Comparison of ENCODE assay signal across 7 cellular contexts in genomic region chr16:27329376-27330036, GRCh38. TPM values are rescaled to one million over a fixed set of nuclear protein-coding genes. Genes with fewer than 3 reads are reported as not detected.
DNase-seq lines count a peak whose midpoint lies in the region; ATAC-seq and TF ChIP-seq lines count a peak whose summit lies in the region.
"Not testable (repeated sequence)": the region's sequence is repeated elsewhere in the genome, so short reads cannot be mapped to it uniquely, and the experiment has no call there.

No MANE protein-coding gene starts in this region.

- peaks cover 30 to 81% of the 10 kb centered on the region in 2 experiments for H3K79me1 ChIP-seq in IMR-90 (ENCODE audit: low read depth in 1 of 2, low read length in 2 of 2)

- peak overlapping the region; percentile 60 for H2AK9ac ChIP-seq in IMR-90 (replicated peaks; ENCODE audit: low read depth, low read length, poor library complexity)

- H3K9me3 Mint-ChIP-seq in activated CD8-positive, alpha-beta T cell treated with anti-CD3 and anti-CD28 coated beads, Interleukin-2, amount 10 ng/mL, durations not matched to agents 7 days and 5 days (ENCODE audit: insufficient read depth); neural progenitor cell; stimulated activated memory B cell treated with anti-CD40 and anti-IgM and Interleukin-4, amounts not matched to agents 10 μg/mL and 1 μg/mL and 100 μg/mL, for 72 hours: not testable (repeated sequence)

- peak overlapping the region; percentile 92 for H2BK5ac ChIP-seq in IMR-90 (ENCODE audit: low read depth, low read length, poor library complexity, severe bottlenecking)

- H3K9me1 ChIP-seq in IMR-90 (ENCODE audit: insufficient read depth, low read length), result peaks cover 23% of the 10 kb centered on the region

- WGBS in IMR-90 (ENCODE audit: extremely low coverage in 2 of 2, insufficient read length in 1 of 2), 2 experiments, result 29% methylated on average over 1 of the region's 8 CpGs; no CpG with 5 or more reads in 1 of the 2 experiments

- H2BK120ac ChIP-seq in IMR-90 (ENCODE audit: low read depth, low read length), result peak overlapping the region; percentile 96

- peak overlapping the region; percentile 95 for H3K27ac ChIP-seq in IMR-90 (ENCODE audit: insufficient read depth, low read length)
- H3K27ac ChIP-seq in epithelial cell of prostate, result peak overlapping the region; percentile 99
- peak overlapping the region; percentile 83 to 100 for H3K27ac ChIP-seq in left lung
- not testable (repeated sequence) for H3K27ac ChIP-seq in neural progenitor cell

- H2AK5ac ChIP-seq in IMR-90 (ENCODE audit: low read depth, low read length), result peak overlapping the region; percentile 95

- not testable (repeated sequence) for TF ChIP-seq RAD21 in IMR-90 (IDR thresholded peaks at IDR 0.05; ENCODE audit: low read length)

- not testable (repeated sequence) for H3K4me2 ChIP-seq in IMR-90 (ENCODE audit: low read depth, low read length); neural progenitor cell

- ATAC-seq in IMR-90 (ENCODE audit: low read depth), result 0 out of 2 replicates have a peak, but pooled peaks have one; percentile 2
- ATAC-seq in activated CD8-positive, alpha-beta T cell treated with anti-CD3 and anti-CD28 coated beads, Interleukin-2, amount 10 ng/mL, durations not matched to agents 7 days and 5 days; stimulated activated memory B cell treated with anti-CD40 and anti-IgM and Interleukin-4, amounts not matched to agents 10 μg/mL and 1 μg/mL and 100 μg/mL, for 72 hours: not testable (repeated sequence)
- peak; percentile 6 for ATAC-seq in left lung

- not testable (repeated sequence) for H2AFZ ChIP-seq in IMR-90 (replicated peaks; ENCODE audit: low read length, poor library complexity); neural progenitor cell (replicated peaks)

- intact Hi-C loops in IMR-90 (cut with micrococcal nuclease), result loop anchor here (1.0 kb wide), 1 partner anchor 94 kb away; no protein-coding TSS in a partner anchor
- intact Hi-C loops in left lung (cut with DNase I), result not testable (repeated sequence)

- CTCF ChIA-PET in IMR-90 (lab: Yijun Ruan, JAX), result interaction anchor here (1.7 kb wide), 1 partner anchor 95 kb away, joined by 6 read pairs; no protein-coding TSS in a partner anchor
- CTCF ChIA-PET in activated CD8-positive, alpha-beta T cell treated with anti-CD3 and anti-CD28 coated beads, Interleukin-2, amount 10 ng/mL, durations not matched to agents 7 days and 5 days (lab: Charles Lee), result interaction anchor here (1.0 to 4.8 kb wide), 4 partner anchors 12 to 95 kb away, joined by 3 to 27 read pairs (median 4); no protein-coding TSS in a partner anchor

- not testable (repeated sequence) for H3K4me3 ChIP-seq in IMR-90 (ENCODE audit: insufficient read depth, low read depth, low read length); left lung; neural progenitor cell

- H4K20me1 ChIP-seq in IMR-90 (ENCODE audit: insufficient read depth, low read length), result not testable (repeated sequence)
- H4K20me1 ChIP-seq in neural progenitor cell (ENCODE audit: low read depth), result peaks cover 17% of the 10 kb centered on the region

- dilution Hi-C loops in IMR-90 (cut with HindIII; ENCODE audit: low sequenced_read_pairs, unreplicated experiment), result not testable (repeated sequence)

- not testable (repeated sequence) for H3K27me3 ChIP-seq in IMR-90 (ENCODE audit: control insufficient read depth, insufficient read depth, low read length); left lung; neural progenitor cell

- DNase-seq in IMR-90 (peak; percentile 55), amniotic epithelial cell (ENCODE audit: low read depth) (peak; percentile 87)
- not testable (repeated sequence) for DNase-seq in activated CD8-positive, alpha-beta T cell treated with anti-CD3 and anti-CD28 coated beads, Interleukin-2, amount 10 ng/mL, durations not matched to agents 7 days and 5 days; epithelial cell of prostate (ENCODE audit: low read depth, low spot score); left lung; neural progenitor cell (ENCODE audit: low spot score)

- H3K56ac ChIP-seq in IMR-90 (ENCODE audit: extremely low read depth, insufficient read depth, low read length), result peak overlapping the region; percentile 49; the same call in 1 of the 2 replicates

- not testable (repeated sequence) for BruUV-seq in IMR-90 (replicated peaks; lab: Mats Ljungman, UMichigan)

- H3K14ac ChIP-seq in IMR-90 (replicated peaks; ENCODE audit: low read depth, low read length), result peak overlapping the region; percentile 79

- H3F3A ChIP-seq in neural progenitor cell (ENCODE audit: low read depth), result peaks cover 11% of the 10 kb centered on the region

- peak overlapping the region; percentile 88 for H4K5ac ChIP-seq in IMR-90 (ENCODE audit: low read depth, low read length)

- H3K36me3 ChIP-seq in IMR-90 (ENCODE audit: control insufficient read depth, insufficient read depth, low read length), result peaks cover 31% of the 10 kb centered on the region
- peaks cover 0 to 50% of the 10 kb centered on the region in 2 donors for H3K36me3 ChIP-seq in left lung
- H3K36me3 ChIP-seq in neural progenitor cell, result not testable (repeated sequence)

- H3K27ac Mint-ChIP-seq in activated CD8-positive, alpha-beta T cell treated with anti-CD3 and anti-CD28 coated beads, Interleukin-2, amount 10 ng/mL, durations not matched to agents 7 days and 5 days, result peak overlapping the region; percentile 55
- peak overlapping the region; percentile 91 for H3K27ac Mint-ChIP-seq in neural progenitor cell
- H3K27ac Mint-ChIP-seq in stimulated activated memory B cell treated with anti-CD40 and anti-IgM and Interleukin-4, amounts not matched to agents 10 μg/mL and 1 μg/mL and 100 μg/mL, for 72 hours, result peak overlapping the region; percentile 36

- peaks cover 77% of the 10 kb centered on the region for H3K36me3 Mint-ChIP-seq in activated CD8-positive, alpha-beta T cell treated with anti-CD3 and anti-CD28 coated beads, Interleukin-2, amount 10 ng/mL, durations not matched to agents 7 days and 5 days (ENCODE audit: low read depth)
- not testable (repeated sequence) for H3K36me3 Mint-ChIP-seq in neural progenitor cell
- peaks cover 76% of the 10 kb centered on the region for H3K36me3 Mint-ChIP-seq in stimulated activated memory B cell treated with anti-CD40 and anti-IgM and Interleukin-4, amounts not matched to agents 10 μg/mL and 1 μg/mL and 100 μg/mL, for 72 hours

- not testable (repeated sequence) for H3K4me3 Mint-ChIP-seq in activated CD8-positive, alpha-beta T cell treated with anti-CD3 and anti-CD28 coated beads, Interleukin-2, amount 10 ng/mL, durations not matched to agents 7 days and 5 days; neural progenitor cell; stimulated activated memory B cell treated with anti-CD40 and anti-IgM and Interleukin-4, amounts not matched to agents 10 μg/mL and 1 μg/mL and 100 μg/mL, for 72 hours

- H3K27me3 Mint-ChIP-seq in activated CD8-positive, alpha-beta T cell treated with anti-CD3 and anti-CD28 coated beads, Interleukin-2, amount 10 ng/mL, durations not matched to agents 7 days and 5 days (ENCODE audit: low read depth); stimulated activated memory B cell treated with anti-CD40 and anti-IgM and Interleukin-4, amounts not matched to agents 10 μg/mL and 1 μg/mL and 100 μg/mL, for 72 hours: not testable (repeated sequence)
- H3K27me3 Mint-ChIP-seq in neural progenitor cell (ENCODE audit: insufficient read depth, low read depth), result peaks cover 15% of the 10 kb centered on the region

- peak overlapping the region; percentile 79; the same call in 1 of the 3 replicates for H2BK15ac ChIP-seq in IMR-90 (ENCODE audit: low read depth, low read length)

- peaks cover 71% of the 10 kb centered on the region for H3K4me1 Mint-ChIP-seq in activated CD8-positive, alpha-beta T cell treated with anti-CD3 and anti-CD28 coated beads, Interleukin-2, amount 10 ng/mL, durations not matched to agents 7 days and 5 days (ENCODE audit: low read depth)
- H3K4me1 Mint-ChIP-seq in neural progenitor cell, result peaks cover 29% of the 10 kb centered on the region
- H3K4me1 Mint-ChIP-seq in stimulated activated memory B cell treated with anti-CD40 and anti-IgM and Interleukin-4, amounts not matched to agents 10 μg/mL and 1 μg/mL and 100 μg/mL, for 72 hours, result peaks cover 43% of the 10 kb centered on the region

- in situ Hi-C loops in IMR-90 (cut with MboI; ENCODE audit: low sequenced_read_pairs), result not testable (repeated sequence)

- H4K8ac ChIP-seq in IMR-90 (ENCODE audit: low read depth in 2 of 2, low read length in 2 of 2), result peak overlapping the region; percentile 80 to 99

- peaks cover 30% of the 10 kb centered on the region for H3K4me1 ChIP-seq in IMR-90 (ENCODE audit: control insufficient read depth, insufficient read depth, low read length)
- peaks cover 39 to 100% of the 10 kb centered on the region in 2 donors for H3K4me1 ChIP-seq in left lung
- H3K4me1 ChIP-seq in neural progenitor cell, result peaks cover 18% of the 10 kb centered on the region

- TF ChIP-seq CTCF in IMR-90 (conservative IDR thresholded peaks at IDR 0.05; ENCODE audit: low read depth, low read length); left lung (IDR thresholded peaks at IDR 0.05); neural progenitor cell (IDR thresholded peaks at IDR 0.05): not testable (repeated sequence)

- not testable (repeated sequence) for H3K9me3 ChIP-seq in IMR-90 (ENCODE audit: control insufficient read depth, insufficient read depth, low read length); left lung; neural progenitor cell (ENCODE audit: low read depth)

- H3K4ac ChIP-seq in IMR-90 (ENCODE audit: low read depth, low read length), result peak overlapping the region; percentile 87

- POLR2A ChIA-PET in IMR-90 (lab: Charles Lee; ENCODE audit: unreplicated experiment), result not testable (repeated sequence)
- POLR2A ChIA-PET in activated CD8-positive, alpha-beta T cell treated with anti-CD3 and anti-CD28 coated beads, Interleukin-2, amount 10 ng/mL, durations not matched to agents 7 days and 5 days (lab: Charles Lee), result interaction anchor here (2.6 kb wide), 1 partner anchor 12 kb away, joined by 6 read pairs; no protein-coding TSS in a partner anchor

- peak overlapping the region; percentile 77 for H2BK20ac ChIP-seq in IMR-90 (ENCODE audit: low read depth, low read length)

- H4K91ac ChIP-seq in IMR-90 (ENCODE audit: insufficient read depth, low read depth, low read length), result peak overlapping the region; percentile 81

- peak overlapping the region; percentile 88 for H3K18ac ChIP-seq in IMR-90 (ENCODE audit: low read depth, low read length)

- TF ChIP-seq POLR2A in IMR-90 (IDR thresholded peaks at IDR 0.05; ENCODE audit: low read depth, low read length), result not testable (repeated sequence)

- H3K9ac ChIP-seq in IMR-90 (ENCODE audit: low read depth, low read length), result peak overlapping the region; percentile 55
- not testable (repeated sequence) for H3K9ac ChIP-seq in neural progenitor cell

- not testable (repeated sequence) for H3K79me2 ChIP-seq in neural progenitor cell (ENCODE audit: low read depth)

- peak overlapping the region; percentile 41 for H3K23ac ChIP-seq in IMR-90 (ENCODE audit: low read depth, low read length)

RNA-seq across cellular contexts. Expression of gene IL4R, which starts 15.7 kb away (rescaled TPM):
- 6.3 and 8.3 TPM in 2 replicates for total RNA-seq in IMR-90 (2012; rRNA removed)
- 18.7 and 21.5 TPM in 2 replicates for polyA plus RNA-seq in IMR-90 (2012; rRNA removed)
- 10.3 and 18.0 TPM in 2 replicates for polyA plus RNA-seq in IMR-90 (2012; cell fraction: cytosol; rRNA removed)
- polyA plus RNA-seq in IMR-90 (2012; cell fraction: nucleus; rRNA removed; ENCODE audit: low replicate concordance), result 32.7 and 42.5 TPM in 2 replicates
- total RNA-seq in activated CD8-positive, alpha-beta T cell treated with anti-CD3 and anti-CD28 coated beads, Interleukin-2, amount 10 ng/mL, durations not matched to agents 7 days and 5 days, result 100 to 1,000 TPM; 231 to 237 TPM
- total RNA-seq in left lung, result 100 to 1,000 TPM in 1 of 2 donors, 10 to 100 TPM in 1; 80.3 to 133 TPM
- 6.6 and 9.6 TPM in 2 replicates for total RNA-seq in neural progenitor cell (ENCODE audit: low replicate concordance)

Comparison
In these comparisons a context has a peak if more than half of its experiments do, and no peak if none do; other contexts are left out.
1. H3K27ac Mint-ChIP-seq: peak in every context shown above with its lines; median percentile 91 in neural progenitor cell; 55 in activated CD8-positive, alpha-beta T cell treated with anti-CD3 and anti-CD28 coated beads, Interleukin-2, amount 10 ng/mL, durations not matched to agents 7 days and 5 days; 36 in stimulated activated memory B cell treated with anti-CD40 and anti-IgM and Interleukin-4, amounts not matched to agents 10 μg/mL and 1 μg/mL and 100 μg/mL, for 72 hours.